In genomic region chr22:19805821-19806212, GRCh38 we compare ENCODE assay signal across 13 cellular contexts. TPM values are rescaled to one million over a fixed set of nuclear protein-coding genes. Genes with fewer than 3 reads are reported as not detected.
DNase-seq lines count a peak whose midpoint lies in the region; ATAC-seq, FAIRE-seq and TF ChIP-seq lines count a peak whose summit lies in the region.
"Had no signal": no experiment of that assay in that cellular context is flagged by ENCODE, and none has a peak within 500 bp of the region (broad histone marks: within the 10 kb centered on the region; RNA-seq: fewer than 3 reads in every experiment).

No MANE protein-coding gene starts in this region.

- H2AFZ ChIP-seq in endothelial cell of umbilical vein (ENCODE audit: low read depth, low read length) (peak overlapping the region; percentile 67), trophoblast cell (ENCODE audit: insufficient read depth, low read length, poor library complexity) (no peak overlapping the region)

- H3K36me3 Mint-ChIP-seq in Calu3 (ENCODE audit: insufficient read depth, unreplicated experiment) (peaks cover 18% of the 10 kb centered on the region), nephron progenitor cell (ENCODE audit: low read depth) (no peaks in the 10 kb centered on the region)

- H3K9ac ChIP-seq in HUES6 (ENCODE audit: low read length) (no peak overlapping the region), endothelial cell of umbilical vein (replicated peaks; ENCODE audit: extremely low read depth, insufficient read depth, low read length) (no peak overlapping the region), trophoblast cell (ENCODE audit: low read length) (peak overlapping the region; percentile 16)

- DNase-seq in Calu3 (peak; percentile 9), endothelial cell of umbilical vein (ENCODE audit: low read depth, low spot score) (peak; percentile 44), trophoblast cell (peak in 1 of 2 donors; percentile 7), nephron progenitor cell (no peak), BE2C (no peak)
- DNase-seq: immature natural killer cell, IMR-90, NCI-H1105 had no signal

- H3K36me3 ChIP-seq in HUES6 (ENCODE audit: control insufficient read depth, insufficient read depth, low read length) = peaks cover 7% of the 10 kb centered on the region; the same call in 1 of the 2 replicates
- no peaks in the 10 kb centered on the region for H3K36me3 ChIP-seq in endothelial cell of umbilical vein (ENCODE audit: control insufficient read depth in 2 of 2, extremely low read depth in 1 of 2, insufficient read depth in 2 of 2, low read length in 2 of 2)
- H3K36me3 ChIP-seq in trophoblast cell (ENCODE audit: control insufficient read depth in 1 of 2, insufficient read depth in 2 of 2, low read length in 2 of 2) = peaks cover 2 to 7% of the 10 kb centered on the region in 2 experiments
- no peaks in the 10 kb centered on the region for H3K36me3 ChIP-seq in BE2C

- no peak overlapping the region for H4K8ac ChIP-seq in trophoblast cell (ENCODE audit: low read depth, low read length)

- BruUV-seq in Calu3 (replicated peaks; lab: Mats Ljungman, UMichigan) = no TSS peak
- BruUV-seq in endothelial cell of umbilical vein (replicated peaks; lab: Mats Ljungman, UMichigan) = no TSS peak

- POLR2A ChIA-PET in endothelial cell of umbilical vein (lab: Charles Lee) = no interaction called here

- H2AK5ac ChIP-seq in trophoblast cell (ENCODE audit: low read length) = no peak overlapping the region

- H3K9me3 Mint-ChIP-seq in Calu3 (ENCODE audit: low read depth, unreplicated experiment) = no peaks in the 10 kb centered on the region
- H3K9me3 Mint-ChIP-seq in nephron progenitor cell = no peaks in the 10 kb centered on the region
- H3K9me3 Mint-ChIP-seq: immature natural killer cell had no signal

- peaks cover 6% of the 10 kb centered on the region; the same call in 1 of the 2 replicates for H3K4me1 ChIP-seq in HUES6 (ENCODE audit: control insufficient read depth, insufficient read depth, low read length)
- H3K4me1 ChIP-seq in endothelial cell of umbilical vein (ENCODE audit: control insufficient read depth, extremely low read depth, insufficient read depth, low read length) = peaks cover 14% of the 10 kb centered on the region
- peaks cover 2 to 7% of the 10 kb centered on the region in 2 experiments for H3K4me1 ChIP-seq in trophoblast cell (ENCODE audit: control insufficient read depth in 1 of 2, insufficient read depth in 2 of 2, low read length in 2 of 2)
- peaks cover 17% of the 10 kb centered on the region for H3K4me1 ChIP-seq in BE2C
- H3K4me1 ChIP-seq: body of pancreas had no signal

- WGBS in trophoblast cell (ENCODE audit: extremely low coverage, insufficient coverage, insufficient read length) = no CpG with 5 or more reads among the region's 8 CpGs

- dilution Hi-C loops in endothelial cell of umbilical vein (cut with MboI; ENCODE audit: extremely low pct_ligation_motif_present, low sequenced_read_pairs) = no loop called here

- H3K4me1 Mint-ChIP-seq in Calu3 (ENCODE audit: low read depth, unreplicated experiment) (peaks cover 19% of the 10 kb centered on the region), nephron progenitor cell (peaks cover 25% of the 10 kb centered on the region)

- H3K27ac ChIP-seq in HUES6 (ENCODE audit: low read depth, low read length) = peak overlapping the region; percentile 51; the same call in 1 of the 2 replicates
- H3K27ac ChIP-seq in endothelial cell of umbilical vein (ENCODE audit: insufficient read depth, low read depth, low read length) = peak overlapping the region; percentile 28
- no peak overlapping the region for H3K27ac ChIP-seq in trophoblast cell (ENCODE audit: low read depth, low read length)
- H3K27ac ChIP-seq: body of pancreas had no signal

- H4K91ac ChIP-seq in trophoblast cell (ENCODE audit: low read depth, low read length) = no peak overlapping the region

- no peak overlapping the region for H3K18ac ChIP-seq in trophoblast cell (ENCODE audit: low read length)

- H4K12ac ChIP-seq in trophoblast cell (ENCODE audit: low read depth, low read length) = no peak overlapping the region

- no peaks in the 10 kb centered on the region for H3K79me2 ChIP-seq in endothelial cell of umbilical vein (ENCODE audit: control insufficient read depth, insufficient read depth, low read length)
- no peaks in the 10 kb centered on the region for H3K79me2 ChIP-seq in trophoblast cell (ENCODE audit: control insufficient read depth, insufficient read depth, low read length, poor library complexity)

- no peak overlapping the region for H3K14ac ChIP-seq in trophoblast cell (ENCODE audit: low read length)

- H3K27ac Mint-ChIP-seq in Calu3 (ENCODE audit: unreplicated experiment) (no peak overlapping the region), nephron progenitor cell (no peak overlapping the region)
- H3K27ac Mint-ChIP-seq: immature natural killer cell had no signal

- intact Hi-C loops in Calu3 (cut with micrococcal nuclease; ENCODE audit: unreplicated experiment) (loop anchor here (2.0 kb wide), 1 partner anchor 49 kb away; the partner anchor contains the start of genes GNB1L and RTL10), endothelial cell of umbilical vein (cut with micrococcal nuclease) (loop anchor here (2.0 kb wide), 2 partner anchors 33 to 39 kb away; no protein-coding TSS in a partner anchor)

- H3K4me2 ChIP-seq in endothelial cell of umbilical vein (ENCODE audit: insufficient read depth, low read length) = peak overlapping the region; percentile 39
- H3K4me2 ChIP-seq in trophoblast cell (ENCODE audit: low read length) = no peak overlapping the region

- H3K9me3 ChIP-seq in HUES6 (ENCODE audit: control insufficient read depth, insufficient read depth, low read depth, low read length) = no peaks in the 10 kb centered on the region
- H3K9me3 ChIP-seq in endothelial cell of umbilical vein (replicated peaks; ENCODE audit: control insufficient read depth, insufficient read depth, low read length) = no peaks in the 10 kb centered on the region
- H3K9me3 ChIP-seq in trophoblast cell (ENCODE audit: insufficient read depth, low read depth, low read length) = peaks cover 2% of the 10 kb centered on the region
- H3K9me3 ChIP-seq in BE2C = no peaks in the 10 kb centered on the region
- H3K9me3 ChIP-seq: body of pancreas had no signal

- H3K27me3 ChIP-seq in HUES6 (ENCODE audit: control insufficient read depth, insufficient read depth, low read length) (no peaks in the 10 kb centered on the region), endothelial cell of umbilical vein (ENCODE audit: control insufficient read depth in 2 of 2, insufficient read depth in 2 of 2, low read length in 2 of 2) (no peaks in the 10 kb centered on the region), trophoblast cell (ENCODE audit: insufficient read depth, low read length) (no peaks in the 10 kb centered on the region), BE2C (no peaks in the 10 kb centered on the region)
- H3K27me3 ChIP-seq: body of pancreas had no signal

- ATAC-seq in HG03439 (IDR thresholded peaks at IDR 0.05; ENCODE audit: unreplicated experiment) = no peak
- ATAC-seq: body of pancreas had no signal

- H2BK12ac ChIP-seq in trophoblast cell (ENCODE audit: low read length) = no peak overlapping the region

- no peaks in the 10 kb centered on the region for H3K27me3 Mint-ChIP-seq in Calu3 (ENCODE audit: unreplicated experiment)
- peaks cover 18% of the 10 kb centered on the region for H3K27me3 Mint-ChIP-seq in nephron progenitor cell (ENCODE audit: low read depth, poor library complexity)

- CTCF ChIA-PET in Calu3 (lab: Charles Lee) (interaction anchor here (1.2 kb wide), 1 partner anchor 44 kb away, joined by 4 read pairs; no protein-coding TSS in a partner anchor), endothelial cell of umbilical vein (lab: Charles Lee) (interaction anchor here (0.9 to 1.5 kb wide), 6 partner anchors 9 to 104 kb away, joined by 3 read pairs; partner anchors contain the start of gene GP1BB)

- H3K4me3 Mint-ChIP-seq in Calu3 (ENCODE audit: low read depth, unreplicated experiment) = no peak overlapping the region
- H3K4me3 Mint-ChIP-seq in nephron progenitor cell = no peak overlapping the region
- H3K4me3 Mint-ChIP-seq: immature natural killer cell had no signal

- no peaks in the 10 kb centered on the region for H3K9me1 ChIP-seq in endothelial cell of umbilical vein (replicated peaks; ENCODE audit: control insufficient read depth, extremely low read depth, insufficient read depth, low read length)

- no peak for TF ChIP-seq POLR2A in endothelial cell of umbilical vein (IDR thresholded peaks at IDR 0.05; ENCODE audit: low read depth, low read length)

- H2BK120ac ChIP-seq in trophoblast cell (ENCODE audit: insufficient read depth, low read length, poor library complexity) = no peak overlapping the region

- no peak for TF ChIP-seq CTCF in Calu3 (IDR thresholded peaks at IDR 0.05; ENCODE audit: unreplicated experiment)
- no peak for TF ChIP-seq CTCF in endothelial cell of umbilical vein (IDR thresholded peaks at IDR 0.05; ENCODE audit: extremely low read depth in 1 of 2, insufficient read depth in 1 of 2, low read depth in 1 of 2, low read length in 2 of 2)
- no peak for TF ChIP-seq CTCF in nephron progenitor cell (IDR thresholded peaks at IDR 0.05)
- no peak for TF ChIP-seq CTCF in BE2C (IDR thresholded peaks at IDR 0.05; ENCODE audit: low read depth, low read length)

- H4K20me1 ChIP-seq in endothelial cell of umbilical vein (replicated peaks; ENCODE audit: control insufficient read depth, extremely low read depth, insufficient read depth, low read length) = no peaks in the 10 kb centered on the region

- FAIRE-seq in endothelial cell of umbilical vein (lab: Jason Lieb, UNC) = peak; percentile 81
- FAIRE-seq: G401.6 had no signal

- no peak overlapping the region for H2BK5ac ChIP-seq in trophoblast cell (ENCODE audit: low read depth, low read length, poor library complexity)

- no peaks in the 10 kb centered on the region for H3K79me1 ChIP-seq in trophoblast cell (ENCODE audit: low read length)

- no peak overlapping the region for H3K4ac ChIP-seq in trophoblast cell (ENCODE audit: low read depth, low read length)

- no peak overlapping the region for H3K4me3 ChIP-seq in HUES6 (ENCODE audit: low read depth, low read length)
- no peak overlapping the region for H3K4me3 ChIP-seq in endothelial cell of umbilical vein (replicated peaks in 1 of 3; ENCODE audit: insufficient read depth in 1 of 3, low read depth in 1 of 3, low read length in 3 of 3)
- no peak overlapping the region for H3K4me3 ChIP-seq in trophoblast cell (ENCODE audit: low read depth, low read length)
- H3K4me3 ChIP-seq in BE2C (ENCODE audit: low read depth, low read length) = no peak overlapping the region
- H3K4me3 ChIP-seq: body of pancreas had no signal

- no peak overlapping the region for H3K23ac ChIP-seq in trophoblast cell (ENCODE audit: low read length)

RNA-seq across cellular contexts. Expression of gene TBX1, which starts 45.2 kb away (rescaled TPM):
- total RNA-seq in Calu3 (2022) (not detected in 2 replicates), endothelial cell of umbilical vein (30.2 and 38.2 TPM in 2 replicates)
- polyA plus RNA-seq in endothelial cell of umbilical vein = 8.9 and 11.0 TPM in 2 replicates
- 6.3 and 6.6 TPM in 2 replicates for polyA plus RNA-seq in endothelial cell of umbilical vein (2011; cell fraction: cytosol; rRNA removed)
- polyA plus RNA-seq in endothelial cell of umbilical vein (2011; cell fraction: nucleus; rRNA removed) = 28.4 and 44.8 TPM in 2 replicates
- 7.1 and 14.5 TPM in 2 replicates for polyA plus RNA-seq in endothelial cell of umbilical vein (2012)
- 6.0 and 9.7 TPM in 2 replicates for polyA minus RNA-seq in endothelial cell of umbilical vein
- not detected for polyA minus RNA-seq in endothelial cell of umbilical vein (2011; cell fraction: cytosol; rRNA and poly(A)+ RNA removed)
- 10.4 and 16.9 TPM in 2 replicates for polyA minus RNA-seq in endothelial cell of umbilical vein (2011; cell fraction: nucleus; rRNA and poly(A)+ RNA removed)
- 6.7 and 6.8 TPM in 2 replicates for polyA plus RNA-seq in trophoblast cell (2013)
- polyA plus RNA-seq in BE2C (2012; ENCODE audit: insufficient read depth, insufficient read length, low read depth) = not detected
- total RNA-seq: activated CD8-positive, alpha-beta memory T cell treated with anti-CD3 and anti-CD28 coated beads for 36 hours; IMR-90 had no signal

RNA-seq across cellular contexts. Expression of gene GNB1L, which starts 48.9 kb away (rescaled TPM):
- 9.1 and 13.0 TPM in 2 replicates for total RNA-seq in Calu3 (2022)
- 5.9 and 11.2 TPM in 2 replicates for total RNA-seq in endothelial cell of umbilical vein
- 5.4 and 5.9 TPM in 2 replicates for polyA plus RNA-seq in endothelial cell of umbilical vein
- 2.2 and 3.8 TPM in 2 replicates for polyA plus RNA-seq in endothelial cell of umbilical vein (2011; cell fraction: cytosol; rRNA removed)
- 2.7 and 3.2 TPM in 2 replicates for polyA plus RNA-seq in endothelial cell of umbilical vein (2011; cell fraction: nucleus; rRNA removed)
- polyA plus RNA-seq in endothelial cell of umbilical vein (2012) = 3.5 and 3.6 TPM in 2 replicates
- 1.6 and 3.5 TPM in 2 replicates for polyA minus RNA-seq in endothelial cell of umbilical vein
- polyA minus RNA-seq in endothelial cell of umbilical vein (2011; cell fraction: cytosol; rRNA and poly(A)+ RNA removed) = 1.7 TPM
- 2.4 TPM in 2 replicates for polyA minus RNA-seq in endothelial cell of umbilical vein (2011; cell fraction: nucleus; rRNA and poly(A)+ RNA removed)
- 10.4 and 11.5 TPM in 2 replicates for polyA plus RNA-seq in trophoblast cell (2013)
- 3.2 TPM for polyA plus RNA-seq in BE2C (2012; ENCODE audit: insufficient read depth, insufficient read length, low read depth)

RNA-seq across cellular contexts. Expression of gene RTL10, which starts 48.9 kb away (rescaled TPM):
- total RNA-seq in Calu3 (2022) = 26.2 and 28.7 TPM in 2 replicates
- 31.9 and 32.1 TPM in 2 replicates for total RNA-seq in endothelial cell of umbilical vein
- 40.8 and 54.5 TPM in 2 replicates for polyA plus RNA-seq in endothelial cell of umbilical vein
- 21.6 and 22.9 TPM in 2 replicates for polyA plus RNA-seq in endothelial cell of umbilical vein (2011; cell fraction: cytosol; rRNA removed)
- 43.8 and 53.4 TPM in 2 replicates for polyA plus RNA-seq in endothelial cell of umbilical vein (2011; cell fraction: nucleus; rRNA removed)
- 8.0 and 9.8 TPM in 2 replicates for polyA plus RNA-seq in endothelial cell of umbilical vein (2012)
- 84.1 and 88.0 TPM in 2 replicates for polyA minus RNA-seq in endothelial cell of umbilical vein
- polyA minus RNA-seq in endothelial cell of umbilical vein (2011; cell fraction: cytosol; rRNA and poly(A)+ RNA removed) = 9.0 TPM
- 20.7 and 26.1 TPM in 2 replicates for polyA minus RNA-seq in endothelial cell of umbilical vein (2011; cell fraction: nucleus; rRNA and poly(A)+ RNA removed)
- polyA plus RNA-seq in trophoblast cell (2013) = 10.8 and 11.6 TPM in 2 replicates
- polyA plus RNA-seq in BE2C (2012; ENCODE audit: insufficient read depth, insufficient read length, low read depth) = 49.7 TPM

Comparison
In these comparisons a context has a peak if more than half of its experiments do, and no peak if none do; other contexts are left out.
1. DNase-seq: peak in Calu3 (single experiment) and endothelial cell of umbilical vein (single experiment); none in nephron progenitor cell (single experiment) and BE2C (single experiment).
2. RNA of gene TBX1, which starts 45.2 kb away (total RNA-seq): 30.2 to 38.2 TPM in endothelial cell of umbilical vein; not detected in Calu3; every median in the first group is over 10 times any median in the second.